Comparison of ENCODE assay signal across 1 cellular context in genomic region chr11:31601635-31602282, GRCh38.
TF ChIP-seq lines count a peak whose summit lies in the region.

No MANE protein-coding gene starts in this region.

TF ChIP-seq in GM23338, 12 proteins besides CTCF, POLR2A, EP300 and RAD21 (continued from another document):
- TF ChIP-seq ZNF462 (CRISPR knock-in tag; IDR thresholded peaks at IDR 0.05): peak; percentile 45; the same call in 1 of the 2 replicates
